In genomic region chr7:80434043-80434442, GRCh38 we compare ENCODE assay signal across 21 cellular contexts.
"Had no signal": no experiment of that assay in that cellular context is flagged by ENCODE, and none has a peak within 500 bp of the region (broad histone marks: within the 10 kb centered on the region; RNA-seq: fewer than 3 reads in every experiment).

No MANE protein-coding gene starts in this region.

- H3K27ac ChIP-seq: SJSA1, SK-N-MC had no signal

- H3K9me3 ChIP-seq: SJSA1 had no signal

- H3K27me3 ChIP-seq: SJSA1 had no signal

- H3K36me3 ChIP-seq: SJSA1 had no signal

- H3K4me3 ChIP-seq: SJSA1, SK-N-MC had no signal

- DNase-seq: KBM-7, MV-4-11, NCI-H1048, NCI-H1105, NCI-H1417, NCI-H1436 treated with DMSO at 0.1 percent for 48 hours, NCI-H187, NCI-H2029, NCI-H2081 treated with DMSO at 0.1 percent for 48 hours, NCI-H2171, NCI-H226, NCI-H446, NCI-H510A, NCI-H524 treated with DMSO at 0.1 percent for 48 hours, NCI-H69, NCI-H774, Right ventricle myocardium superior, RPMI8226, SIG-M5 had no signal

- H3K4me1 ChIP-seq: SJSA1 had no signal
